Comparison of ENCODE assay signal across 15 cellular contexts in genomic region chr5:86337667-86338460, GRCh38.
"Had no signal": no experiment of that assay in that cellular context is flagged by ENCODE, and none has a peak within 500 bp of the region (broad histone marks: within the 10 kb centered on the region; RNA-seq: fewer than 3 reads in every experiment).

No MANE protein-coding gene starts in this region.

- H3K9me3 Mint-ChIP-seq: brain had no signal

- H3K4me3 Mint-ChIP-seq: brain; central memory CD8-positive, alpha-beta T cell had no signal

- H3K27me3 Mint-ChIP-seq: central memory CD8-positive, alpha-beta T cell had no signal

- H3K27ac Mint-ChIP-seq: activated naive CD4-positive, alpha-beta T cell treated with anti-CD3 and anti-CD28 coated beads, Interleukin-2, amount 50 U/mL, for 72 hours; brain had no signal

- H3K36me3 ChIP-seq: gastrocnemius medialis, heart right ventricle, transverse colon had no signal

- H3K27ac ChIP-seq: epithelial cell of prostate, gastrocnemius medialis, heart right ventricle, parathyroid adenoma, transverse colon had no signal

- H3K9ac ChIP-seq: parathyroid adenoma had no signal

- ATAC-seq: activated naive CD4-positive, alpha-beta T cell treated with anti-CD3 and anti-CD28 coated beads, Interleukin-2, amount 50 U/mL, for 72 hours; gastrocnemius medialis; heart right ventricle had no signal

- H3K27me3 ChIP-seq: gastrocnemius medialis, heart right ventricle, transverse colon had no signal

- H3K4me3 ChIP-seq: gastrocnemius medialis, heart right ventricle, transverse colon had no signal

- H3K4me1 ChIP-seq: gastrocnemius medialis, heart right ventricle, parathyroid adenoma, transverse colon had no signal

- H3K9me3 ChIP-seq: gastrocnemius medialis, transverse colon had no signal

- H3K79me2 ChIP-seq: parathyroid adenoma had no signal

- H2AFZ ChIP-seq: parathyroid adenoma had no signal

- DNase-seq: activated effector memory CD4-positive, alpha-beta T cell treated with Interleukin-2 at 50 U/mL for 16 hours; activated T-cell treated with anti-CD3 and anti-CD28 coated beads, Interleukin-2, amount 50 U/mL, for 1 hour; amniotic stem cell; effector memory CD4-positive, alpha-beta T cell; gastrocnemius medialis; heart right ventricle; mesendoderm; stimulated activated CD4-positive, alpha-beta T cell treated with anti-CD3 and anti-CD28 coated beads, Interleukin-4, amount 100 ng/mL, for 4 hours; T-helper 1 cell; transverse colon had no signal

- H3K36me3 Mint-ChIP-seq: activated naive CD4-positive, alpha-beta T cell treated with anti-CD3 and anti-CD28 coated beads, Interleukin-2, amount 50 U/mL, for 72 hours; brain had no signal

- H3K4me1 Mint-ChIP-seq: brain; central memory CD8-positive, alpha-beta T cell had no signal
